Comparison of ENCODE assay signal across 8 cellular contexts in genomic region chr7:44104880-44105771, GRCh38. TPM values are rescaled to one million over a fixed set of nuclear protein-coding genes. Genes with fewer than 3 reads are reported as not detected.
DNase-seq lines count a peak whose midpoint lies in the region; ATAC-seq and TF ChIP-seq lines count a peak whose summit lies in the region.

No MANE protein-coding gene starts in this region.

- H3K36me3 ChIP-seq in RWPE2 (ENCODE audit: low read depth) (no peaks in the 10 kb centered on the region), esophagus (ENCODE audit: control insufficient read depth in 2 of 2, insufficient read depth in 2 of 2, low read length in 1 of 2) (peaks cover 0 to 5% of the 10 kb centered on the region in 2 donors), muscle layer of duodenum (ENCODE audit: control insufficient read depth in 1 of 2, insufficient read depth in 2 of 2, low read length in 2 of 2) (peaks cover 0 to 12% of the 10 kb centered on the region in 2 donors)

- no peak for TF ChIP-seq CTCF in RWPE2 (IDR thresholded peaks at IDR 0.05; ENCODE audit: poor library complexity, severe bottlenecking)

- WGBS in esophagus, 2 donors, result 38 to 41% methylated on average over 26 of the region's 26 CpGs

- ATAC-seq in RWPE2 (ENCODE audit: low read depth), result peak; percentile 35

- H3K27me3 ChIP-seq in RWPE2 (ENCODE audit: insufficient read depth, poor library complexity, severe bottlenecking) (no peaks in the 10 kb centered on the region), esophagus (ENCODE audit: control insufficient read depth in 1 of 2, insufficient read depth in 2 of 2, low read length in 2 of 2) (no peaks in the 10 kb centered on the region), muscle layer of duodenum (ENCODE audit: low read depth, low read length) (peaks cover 7% of the 10 kb centered on the region)

- no peak overlapping the region for H3K4me3 ChIP-seq in RWPE2 (ENCODE audit: severe bottlenecking)
- H3K4me3 ChIP-seq in esophagus (ENCODE audit: low read depth in 1 of 2, low read length in 2 of 2), result peak overlapping the region; percentile 13 to 40
- peak overlapping the region; percentile 64 to 70 for H3K4me3 ChIP-seq in muscle layer of duodenum (ENCODE audit: low read depth in 1 of 2, low read length in 2 of 2)

- H3K4me1 ChIP-seq in RWPE2 (ENCODE audit: insufficient read depth, poor library complexity, severe bottlenecking), result peaks cover 16% of the 10 kb centered on the region
- peaks cover 15 to 19% of the 10 kb centered on the region in 2 donors for H3K4me1 ChIP-seq in esophagus (ENCODE audit: control insufficient read depth in 2 of 2, insufficient read depth in 2 of 2, low read length in 1 of 2)
- no peaks in the 10 kb centered on the region for H3K4me1 ChIP-seq in muscle layer of duodenum (ENCODE audit: control insufficient read depth in 1 of 2, insufficient read depth in 2 of 2, low read length in 2 of 2)

- H3K9me3 ChIP-seq in RWPE2 (ENCODE audit: severe bottlenecking), result no peaks in the 10 kb centered on the region
- H3K9me3 ChIP-seq in esophagus (ENCODE audit: control insufficient read depth in 2 of 2, insufficient read depth in 1 of 2, low read depth in 1 of 2, low read length in 1 of 2), result no peaks in the 10 kb centered on the region
- no peaks in the 10 kb centered on the region for H3K9me3 ChIP-seq in muscle layer of duodenum (ENCODE audit: control insufficient read depth in 1 of 2, low read length in 2 of 2)

- no peak overlapping the region for H3K27ac ChIP-seq in RWPE2 (ENCODE audit: poor library complexity, severe bottlenecking)
- H3K27ac ChIP-seq in esophagus (ENCODE audit: low read depth in 2 of 2, low read length in 1 of 2), result peak overlapping the region; percentile 50 to 70
- peak overlapping the region; percentile 83 for H3K27ac ChIP-seq in muscle layer of duodenum (ENCODE audit: low read length)

- DNase-seq in EH (ENCODE audit: low read depth) (peak; percentile 83), RWPE2 (ENCODE audit: low spot score) (no peak), NCI-H1417 treated with DMSO at 0.1 percent for 48 hours (lab: John Stamatoyannopoulos, UW) (no peak), CD1c-positive myeloid dendritic cell (ENCODE audit: extremely low spot score) (no peak), HuH-7.5 (ENCODE audit: low spot score) (no peak), NCI-H524 (lab: John Stamatoyannopoulos, UW) (no peak)

RNA-seq across cellular contexts. Expression of gene AEBP1, which starts 1.0 kb away (rescaled TPM):
- polyA plus RNA-seq in esophagus, result 10 to 100 TPM in 1 of 2 donors, 1 to 10 TPM in 1; 8.8 to 19.9 TPM

RNA-seq across cellular contexts. Expression of gene POLD2, which starts 18.2 kb away (rescaled TPM):
- polyA plus RNA-seq in esophagus, result 10 to 100 TPM; 60.1 to 94.9 TPM

RNA-seq across cellular contexts. Expression of gene POLM, which starts 22.8 kb away (rescaled TPM):
- polyA plus RNA-seq in esophagus, result 10 to 100 TPM; 11.4 to 26.3 TPM

RNA-seq across cellular contexts. Expression of gene MYL7, which starts 36.0 kb away (rescaled TPM):
- under 1 TPM; 0.12 to 0.53 TPM for polyA plus RNA-seq in esophagus

RNA-seq across cellular contexts. Expression of gene PGAM2, which starts 39.8 kb away (rescaled TPM):
- polyA plus RNA-seq in esophagus, result 1 to 10 TPM; 2.1 to 3.8 TPM
